In the genomic region with DNA sequence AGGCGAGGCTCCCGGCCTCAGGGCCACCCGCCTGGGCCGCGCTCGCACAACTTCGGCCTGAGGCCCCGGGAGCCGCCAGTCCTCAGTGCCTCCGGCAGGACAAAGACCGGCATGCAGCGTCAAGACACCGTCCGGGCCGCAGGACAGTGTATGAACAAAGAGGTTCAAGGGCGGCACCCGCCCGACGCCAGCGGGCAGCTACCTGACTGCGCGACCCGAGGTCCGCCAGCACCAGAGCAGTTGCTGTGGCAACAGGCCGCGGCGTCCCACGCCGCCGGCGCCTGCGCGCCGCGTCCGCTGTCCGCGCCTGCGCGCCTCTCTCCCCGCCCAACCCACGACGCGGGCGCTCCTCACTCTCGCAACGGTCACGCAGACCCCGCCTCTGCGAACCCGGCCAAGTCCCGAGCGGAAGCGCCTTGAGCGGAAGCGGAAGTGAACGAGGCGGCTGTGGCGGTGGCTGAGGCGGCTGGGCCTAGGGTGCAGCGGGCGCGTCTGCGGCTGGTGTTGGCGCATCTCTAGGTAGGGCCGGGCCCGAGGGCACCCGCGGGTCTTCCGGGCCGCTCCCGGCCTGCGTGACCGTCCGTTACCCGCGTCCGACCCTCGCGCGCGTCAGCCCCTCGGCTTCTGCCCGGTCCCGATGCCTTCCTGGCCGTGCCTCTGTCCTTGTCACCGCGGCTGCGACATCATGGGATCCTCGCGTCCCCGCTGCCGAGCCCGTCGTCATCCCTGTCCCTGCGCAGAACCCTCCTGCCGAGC, we compare ENCODE assay signal across 1 cellular context.
TF ChIP-seq lines count a peak whose summit lies in the region.

FAM120B (plus strand) TSS at position 435 of the 756 bp plus-strand sequence. CDS start 10,633 bp downstream, outside the sequence.

TF ChIP-seq in HepG2, 621 proteins besides CTCF, POLR2A, EP300 and RAD21 (continued from another document and continues in another):
- TF ChIP-seq, protein P1, sequence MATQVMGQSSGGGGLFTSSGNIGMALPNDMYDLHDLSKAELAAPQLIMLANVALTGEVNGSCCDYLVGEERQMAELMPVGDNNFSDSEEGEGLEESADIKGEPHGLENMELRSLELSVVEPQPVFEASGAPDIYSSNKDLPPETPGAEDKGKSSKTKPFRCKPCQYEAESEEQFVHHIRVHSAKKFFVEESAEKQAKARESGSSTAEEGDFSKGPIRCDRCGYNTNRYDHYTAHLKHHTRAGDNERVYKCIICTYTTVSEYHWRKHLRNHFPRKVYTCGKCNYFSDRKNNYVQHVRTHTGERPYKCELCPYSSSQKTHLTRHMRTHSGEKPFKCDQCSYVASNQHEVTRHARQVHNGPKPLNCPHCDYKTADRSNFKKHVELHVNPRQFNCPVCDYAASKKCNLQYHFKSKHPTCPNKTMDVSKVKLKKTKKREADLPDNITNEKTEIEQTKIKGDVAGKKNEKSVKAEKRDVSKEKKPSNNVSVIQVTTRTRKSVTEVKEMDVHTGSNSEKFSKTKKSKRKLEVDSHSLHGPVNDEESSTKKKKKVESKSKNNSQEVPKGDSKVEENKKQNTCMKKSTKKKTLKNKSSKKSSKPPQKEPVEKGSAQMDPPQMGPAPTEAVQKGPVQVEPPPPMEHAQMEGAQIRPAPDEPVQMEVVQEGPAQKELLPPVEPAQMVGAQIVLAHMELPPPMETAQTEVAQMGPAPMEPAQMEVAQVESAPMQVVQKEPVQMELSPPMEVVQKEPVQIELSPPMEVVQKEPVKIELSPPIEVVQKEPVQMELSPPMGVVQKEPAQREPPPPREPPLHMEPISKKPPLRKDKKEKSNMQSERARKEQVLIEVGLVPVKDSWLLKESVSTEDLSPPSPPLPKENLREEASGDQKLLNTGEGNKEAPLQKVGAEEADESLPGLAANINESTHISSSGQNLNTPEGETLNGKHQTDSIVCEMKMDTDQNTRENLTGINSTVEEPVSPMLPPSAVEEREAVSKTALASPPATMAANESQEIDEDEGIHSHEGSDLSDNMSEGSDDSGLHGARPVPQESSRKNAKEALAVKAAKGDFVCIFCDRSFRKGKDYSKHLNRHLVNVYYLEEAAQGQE (IDR thresholded peaks at IDR 0.05; ENCODE audit: borderline replicate concordance in 1 of 2, low read depth in 1 of 2, low read length in 2 of 2) = no peak
- TF ChIP-seq TARDBP (CRISPR knock-in tag; IDR thresholded peaks at IDR 0.05) (peak; percentile 55; the same call in 1 of the 2 replicates), ZNF615 (CRISPR knock-in tag; IDR thresholded peaks at IDR 0.05; ENCODE audit: borderline replicate concordance) (no peak), CENPX (CRISPR knock-in tag; IDR thresholded peaks at IDR 0.05) (no peak), ZNF644 (CRISPR knock-in tag; IDR thresholded peaks at IDR 0.05; ENCODE audit: low read depth) (no peak), HMGA1 (CRISPR knock-in tag; conservative IDR thresholded peaks at IDR 0.05) (no peak), HOXA5 (CRISPR knock-in tag; IDR thresholded peaks at IDR 0.05) (peak; percentile 89), RCOR2 (CRISPR knock-in tag; IDR thresholded peaks at IDR 0.05) (no peak), THYN1 (CRISPR knock-in tag; IDR thresholded peaks at IDR 0.05; ENCODE audit: borderline replicate concordance, low read depth) (no peak), DPF2 (CRISPR knock-in tag; IDR thresholded peaks at IDR 0.05; ENCODE audit: borderline replicate concordance, low read depth) (peak; percentile 48; the same call in 1 of the 2 replicates), GABPA (IDR thresholded peaks at IDR 0.05; ENCODE audit: low read depth, low read length) (peak; percentile 95), GABPA (CRISPR knock-in tag; IDR thresholded peaks at IDR 0.05; ENCODE audit: low read depth) (peak; percentile 91), SATB2 (CRISPR knock-in tag; IDR thresholded peaks at IDR 0.05) (peak; percentile 65; the same call in 1 of the 2 replicates), ATF6 (CRISPR knock-in tag; conservative IDR thresholded peaks at IDR 0.05) (peak; percentile 3; the same call in 1 of the 2 replicates), MYNN (CRISPR knock-in tag; IDR thresholded peaks at IDR 0.05; ENCODE audit: low read depth) (0 out of 2 replicates have a peak, but pooled peaks have one; percentile 51), KDM2A (CRISPR knock-in tag; IDR thresholded peaks at IDR 0.05; ENCODE audit: borderline replicate concordance, low read depth) (peak; percentile 96), MED13 (CRISPR knock-in tag; IDR thresholded peaks at IDR 0.05) (peak; percentile 49; the same call in 1 of the 2 replicates), SP140L (CRISPR knock-in tag; IDR thresholded peaks at IDR 0.05; ENCODE audit: borderline replicate concordance) (no peak), ATF7 (IDR thresholded peaks at IDR 0.05) (no peak), ATF7 (CRISPR knock-in tag; IDR thresholded peaks at IDR 0.05) (peak; percentile 77), ZNF850 (CRISPR knock-in tag; conservative IDR thresholded peaks at IDR 0.05) (0 out of 2 replicates have a peak, but pooled peaks have one; percentile 89), MTA1 (CRISPR knock-in tag; IDR thresholded peaks at IDR 0.05; ENCODE audit: borderline replicate concordance) (peak; percentile 91), JUN (CRISPR knock-in tag; IDR thresholded peaks at IDR 0.05) (0 out of 2 replicates have a peak, but pooled peaks have one; percentile 60), CHD4 (IDR thresholded peaks at IDR 0.05; ENCODE audit: borderline replicate concordance, low read length) (no peak), PHF8 (CRISPR knock-in tag; IDR thresholded peaks at IDR 0.05) (peak; percentile 99), GZF1 (CRISPR knock-in tag; IDR thresholded peaks at IDR 0.05) (0 out of 2 replicates have a peak, but pooled peaks have one; percentile 52), HDAC2 (CRISPR knock-in tag; IDR thresholded peaks at IDR 0.05) (peak; percentile 85), NRL (CRISPR knock-in tag; IDR thresholded peaks at IDR 0.05; ENCODE audit: borderline replicate concordance) (peak; percentile 95), ZNF292 (CRISPR knock-in tag; IDR thresholded peaks at IDR 0.05; ENCODE audit: borderline replicate concordance, low read depth) (no peak), POLR2G (IDR thresholded peaks at IDR 0.05; ENCODE audit: low read depth, low read length) (peak; percentile 98), STAT5B (CRISPR knock-in tag; IDR thresholded peaks at IDR 0.05) (peak; percentile 85), TBX3 (IDR thresholded peaks at IDR 0.05; ENCODE audit: borderline replicate concordance) (no peak), NR2F1 (CRISPR knock-in tag; IDR thresholded peaks at IDR 0.05) (0 out of 4 replicates have a peak, but pooled peaks of 1 of the 2 experiments have one; percentile 15), HES4 (CRISPR knock-in tag; IDR thresholded peaks at IDR 0.05; ENCODE audit: borderline replicate concordance) (peak; percentile 82), NPAS2 (CRISPR knock-in tag; IDR thresholded peaks at IDR 0.05; ENCODE audit: borderline replicate concordance) (no peak)
- TF ChIP-seq, protein P2, sequence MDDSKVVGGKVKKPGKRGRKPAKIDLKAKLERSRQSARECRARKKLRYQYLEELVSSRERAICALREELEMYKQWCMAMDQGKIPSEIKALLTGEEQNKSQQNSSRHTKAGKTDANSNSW (CRISPR knock-in tag; IDR thresholded peaks at IDR 0.05; ENCODE audit: borderline replicate concordance) = peak; percentile 87; the same call in 1 of the 2 replicates
- TF ChIP-seq, protein P3, sequence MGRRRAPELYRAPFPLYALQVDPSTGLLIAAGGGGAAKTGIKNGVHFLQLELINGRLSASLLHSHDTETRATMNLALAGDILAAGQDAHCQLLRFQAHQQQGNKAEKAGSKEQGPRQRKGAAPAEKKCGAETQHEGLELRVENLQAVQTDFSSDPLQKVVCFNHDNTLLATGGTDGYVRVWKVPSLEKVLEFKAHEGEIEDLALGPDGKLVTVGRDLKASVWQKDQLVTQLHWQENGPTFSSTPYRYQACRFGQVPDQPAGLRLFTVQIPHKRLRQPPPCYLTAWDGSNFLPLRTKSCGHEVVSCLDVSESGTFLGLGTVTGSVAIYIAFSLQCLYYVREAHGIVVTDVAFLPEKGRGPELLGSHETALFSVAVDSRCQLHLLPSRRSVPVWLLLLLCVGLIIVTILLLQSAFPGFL (CRISPR knock-in tag; IDR thresholded peaks at IDR 0.05) = peak; percentile 84; the same call in 1 of the 2 replicates
- TF ChIP-seq, protein P4, sequence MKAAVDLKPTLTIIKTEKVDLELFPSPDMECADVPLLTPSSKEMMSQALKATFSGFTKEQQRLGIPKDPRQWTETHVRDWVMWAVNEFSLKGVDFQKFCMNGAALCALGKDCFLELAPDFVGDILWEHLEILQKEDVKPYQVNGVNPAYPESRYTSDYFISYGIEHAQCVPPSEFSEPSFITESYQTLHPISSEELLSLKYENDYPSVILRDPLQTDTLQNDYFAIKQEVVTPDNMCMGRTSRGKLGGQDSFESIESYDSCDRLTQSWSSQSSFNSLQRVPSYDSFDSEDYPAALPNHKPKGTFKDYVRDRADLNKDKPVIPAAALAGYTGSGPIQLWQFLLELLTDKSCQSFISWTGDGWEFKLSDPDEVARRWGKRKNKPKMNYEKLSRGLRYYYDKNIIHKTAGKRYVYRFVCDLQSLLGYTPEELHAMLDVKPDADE (CRISPR knock-in tag; IDR thresholded peaks at IDR 0.05) = peak; percentile 86; the same call in 1 of the 2 replicates
- TF ChIP-seq, protein P5, sequence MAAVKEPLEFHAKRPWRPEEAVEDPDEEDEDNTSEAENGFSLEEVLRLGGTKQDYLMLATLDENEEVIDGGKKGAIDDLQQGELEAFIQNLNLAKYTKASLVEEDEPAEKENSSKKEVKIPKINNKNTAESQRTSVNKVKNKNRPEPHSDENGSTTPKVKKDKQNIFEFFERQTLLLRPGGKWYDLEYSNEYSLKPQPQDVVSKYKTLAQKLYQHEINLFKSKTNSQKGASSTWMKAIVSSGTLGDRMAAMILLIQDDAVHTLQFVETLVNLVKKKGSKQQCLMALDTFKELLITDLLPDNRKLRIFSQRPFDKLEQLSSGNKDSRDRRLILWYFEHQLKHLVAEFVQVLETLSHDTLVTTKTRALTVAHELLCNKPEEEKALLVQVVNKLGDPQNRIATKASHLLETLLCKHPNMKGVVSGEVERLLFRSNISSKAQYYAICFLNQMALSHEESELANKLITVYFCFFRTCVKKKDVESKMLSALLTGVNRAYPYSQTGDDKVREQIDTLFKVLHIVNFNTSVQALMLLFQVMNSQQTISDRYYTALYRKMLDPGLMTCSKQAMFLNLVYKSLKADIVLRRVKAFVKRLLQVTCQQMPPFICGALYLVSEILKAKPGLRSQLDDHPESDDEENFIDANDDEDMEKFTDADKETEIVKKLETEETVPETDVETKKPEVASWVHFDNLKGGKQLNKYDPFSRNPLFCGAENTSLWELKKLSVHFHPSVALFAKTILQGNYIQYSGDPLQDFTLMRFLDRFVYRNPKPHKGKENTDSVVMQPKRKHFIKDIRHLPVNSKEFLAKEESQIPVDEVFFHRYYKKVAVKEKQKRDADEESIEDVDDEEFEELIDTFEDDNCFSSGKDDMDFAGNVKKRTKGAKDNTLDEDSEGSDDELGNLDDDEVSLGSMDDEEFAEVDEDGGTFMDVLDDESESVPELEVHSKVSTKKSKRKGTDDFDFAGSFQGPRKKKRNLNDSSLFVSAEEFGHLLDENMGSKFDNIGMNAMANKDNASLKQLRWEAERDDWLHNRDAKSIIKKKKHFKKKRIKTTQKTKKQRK (IDR thresholded peaks at IDR 0.05; ENCODE audit: low read length) = no peak
- TF ChIP-seq, protein P6, sequence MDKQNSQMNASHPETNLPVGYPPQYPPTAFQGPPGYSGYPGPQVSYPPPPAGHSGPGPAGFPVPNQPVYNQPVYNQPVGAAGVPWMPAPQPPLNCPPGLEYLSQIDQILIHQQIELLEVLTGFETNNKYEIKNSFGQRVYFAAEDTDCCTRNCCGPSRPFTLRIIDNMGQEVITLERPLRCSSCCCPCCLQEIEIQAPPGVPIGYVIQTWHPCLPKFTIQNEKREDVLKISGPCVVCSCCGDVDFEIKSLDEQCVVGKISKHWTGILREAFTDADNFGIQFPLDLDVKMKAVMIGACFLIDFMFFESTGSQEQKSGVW (CRISPR knock-in tag; IDR thresholded peaks at IDR 0.05; ENCODE audit: borderline replicate concordance) = 0 out of 2 replicates have a peak, but pooled peaks have one; percentile 70
